ENCODE assay signal across 1 cellular context in genomic region chr18:45782662-45783061, GRCh38.
TF ChIP-seq lines count a peak whose summit lies in the region.

No MANE protein-coding gene starts in this region.

TF ChIP-seq in GM12878, 131 proteins besides CTCF, POLR2A, EP300 and RAD21 (continued from another document):
- TF ChIP-seq, protein P1, sequence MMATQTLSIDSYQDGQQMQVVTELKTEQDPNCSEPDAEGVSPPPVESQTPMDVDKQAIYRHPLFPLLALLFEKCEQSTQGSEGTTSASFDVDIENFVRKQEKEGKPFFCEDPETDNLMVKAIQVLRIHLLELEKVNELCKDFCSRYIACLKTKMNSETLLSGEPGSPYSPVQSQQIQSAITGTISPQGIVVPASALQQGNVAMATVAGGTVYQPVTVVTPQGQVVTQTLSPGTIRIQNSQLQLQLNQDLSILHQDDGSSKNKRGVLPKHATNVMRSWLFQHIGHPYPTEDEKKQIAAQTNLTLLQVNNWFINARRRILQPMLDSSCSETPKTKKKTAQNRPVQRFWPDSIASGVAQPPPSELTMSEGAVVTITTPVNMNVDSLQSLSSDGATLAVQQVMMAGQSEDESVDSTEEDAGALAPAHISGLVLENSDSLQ (IDR thresholded peaks at IDR 0.05): no peak
- TF ChIP-seq ATF7 (IDR thresholded peaks at IDR 0.05; ENCODE audit: low read depth): no peak
- TF ChIP-seq ZNF24 (IDR thresholded peaks at IDR 0.05): no peak
- TF ChIP-seq STAT3 (IDR thresholded peaks at IDR 0.05; ENCODE audit: low read depth, low read length): no peak
- no peak for TF ChIP-seq CEBPB (IDR thresholded peaks at IDR 0.05; ENCODE audit: borderline replicate concordance in 1 of 2, low read depth in 2 of 2, low read length in 2 of 2)
- TF ChIP-seq, protein P2, sequence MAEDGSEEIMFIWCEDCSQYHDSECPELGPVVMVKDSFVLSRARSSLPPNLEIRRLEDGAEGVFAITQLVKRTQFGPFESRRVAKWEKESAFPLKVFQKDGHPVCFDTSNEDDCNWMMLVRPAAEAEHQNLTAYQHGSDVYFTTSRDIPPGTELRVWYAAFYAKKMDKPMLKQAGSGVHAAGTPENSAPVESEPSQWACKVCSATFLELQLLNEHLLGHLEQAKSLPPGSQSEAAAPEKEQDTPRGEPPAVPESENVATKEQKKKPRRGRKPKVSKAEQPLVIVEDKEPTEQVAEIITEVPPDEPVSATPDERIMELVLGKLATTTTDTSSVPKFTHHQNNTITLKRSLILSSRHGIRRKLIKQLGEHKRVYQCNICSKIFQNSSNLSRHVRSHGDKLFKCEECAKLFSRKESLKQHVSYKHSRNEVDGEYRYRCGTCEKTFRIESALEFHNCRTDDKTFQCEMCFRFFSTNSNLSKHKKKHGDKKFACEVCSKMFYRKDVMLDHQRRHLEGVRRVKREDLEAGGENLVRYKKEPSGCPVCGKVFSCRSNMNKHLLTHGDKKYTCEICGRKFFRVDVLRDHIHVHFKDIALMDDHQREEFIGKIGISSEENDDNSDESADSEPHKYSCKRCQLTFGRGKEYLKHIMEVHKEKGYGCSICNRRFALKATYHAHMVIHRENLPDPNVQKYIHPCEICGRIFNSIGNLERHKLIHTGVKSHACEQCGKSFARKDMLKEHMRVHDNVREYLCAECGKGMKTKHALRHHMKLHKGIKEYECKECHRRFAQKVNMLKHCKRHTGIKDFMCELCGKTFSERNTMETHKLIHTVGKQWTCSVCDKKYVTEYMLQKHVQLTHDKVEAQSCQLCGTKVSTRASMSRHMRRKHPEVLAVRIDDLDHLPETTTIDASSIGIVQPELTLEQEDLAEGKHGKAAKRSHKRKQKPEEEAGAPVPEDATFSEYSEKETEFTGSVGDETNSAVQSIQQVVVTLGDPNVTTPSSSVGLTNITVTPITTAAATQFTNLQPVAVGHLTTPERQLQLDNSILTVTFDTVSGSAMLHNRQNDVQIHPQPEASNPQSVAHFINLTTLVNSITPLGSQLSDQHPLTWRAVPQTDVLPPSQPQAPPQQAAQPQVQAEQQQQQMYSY (CRISPR knock-in tag; IDR thresholded peaks at IDR 0.05): no peak
- TF ChIP-seq, protein P3, sequence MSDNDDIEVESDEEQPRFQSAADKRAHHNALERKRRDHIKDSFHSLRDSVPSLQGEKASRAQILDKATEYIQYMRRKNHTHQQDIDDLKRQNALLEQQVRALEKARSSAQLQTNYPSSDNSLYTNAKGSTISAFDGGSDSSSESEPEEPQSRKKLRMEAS (IDR thresholded peaks at IDR 0.05; ENCODE audit: low read depth, low read length): no peak
- TF ChIP-seq NFXL1 (IDR thresholded peaks at IDR 0.05; ENCODE audit: borderline replicate concordance): no peak
- TF ChIP-seq MTA2 (IDR thresholded peaks at IDR 0.05; ENCODE audit: low read depth): no peak
- no peak for TF ChIP-seq PAX5 (IDR thresholded peaks at IDR 0.05; ENCODE audit: borderline replicate concordance, low read depth, low read length)
- no peak for TF ChIP-seq RAD51 (IDR thresholded peaks at IDR 0.05)
- TF ChIP-seq SP1 (IDR thresholded peaks at IDR 0.05; ENCODE audit: low read depth, low read length): no peak
- TF ChIP-seq FOXK2 (IDR thresholded peaks at IDR 0.05): no peak
- TF ChIP-seq MEF2B (IDR thresholded peaks at IDR 0.05; ENCODE audit: partially characterized antibody, poor library complexity, severe bottlenecking): no peak
- TF ChIP-seq SREBF1 (IDR thresholded peaks at IDR 0.05; ENCODE audit: low read length): no peak
- no peak for TF ChIP-seq JUNB (IDR thresholded peaks at IDR 0.05)
TF ChIP-seq in GM12878: peak in this region for 0.
